16 cellular contexts compared by ENCODE assay signal in the genomic region with DNA sequence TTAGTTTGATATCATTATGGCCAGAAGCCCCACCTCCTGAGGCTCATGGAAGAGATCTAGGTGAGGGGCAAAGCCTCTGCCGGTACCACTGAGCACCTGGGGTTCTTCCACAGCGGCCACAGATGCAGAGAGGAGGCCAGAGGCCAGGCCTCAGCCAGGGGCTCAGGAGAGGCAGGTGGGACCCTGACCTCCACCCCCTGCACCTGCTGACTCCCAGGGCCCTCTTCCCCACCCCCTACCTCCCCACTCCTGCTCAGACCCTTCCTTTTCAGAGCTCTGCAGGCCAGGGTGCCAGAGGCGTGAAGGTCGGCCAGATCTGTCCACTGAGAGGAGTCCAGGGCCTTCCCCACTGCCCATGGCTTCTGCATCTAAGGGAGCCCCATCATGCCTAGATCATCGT.
DNase-seq lines count a peak whose midpoint lies in the region; ATAC-seq and TF ChIP-seq lines count a peak whose summit lies in the region.
"Had no signal": no experiment of that assay in that cellular context is flagged by ENCODE, and none has a peak within 500 bp of the region (broad histone marks: within the 10 kb centered on the region; RNA-seq: fewer than 3 reads in every experiment).

No MANE protein-coding gene starts in this region.

- TF ChIP-seq POLR2A in spleen (IDR thresholded peaks at IDR 0.05): no peak

- no peaks in the 10 kb centered on the region for H3K36me3 ChIP-seq in spleen
- H3K36me3 ChIP-seq: BE2C had no signal

- peaks cover 0 to 14% (median 8%) of the 10 kb centered on the region in 6 donors for H3K4me1 ChIP-seq in spleen
- H3K4me1 ChIP-seq: BE2C, Caco-2 had no signal

- WGBS in spleen, 5 donors: 87 to 98% (median 94%) methylated on average over 5 of the region's 5 CpGs

- no peak for ATAC-seq in GM19395 (IDR thresholded peaks at IDR 0.05; ENCODE audit: unreplicated experiment)

- DNase-seq in coronary artery (ENCODE audit: low spot score): peak; percentile 54
- DNase-seq in mesenteric fat pad (ENCODE audit: low spot score): peak; percentile 74
- peak; percentile 62 for DNase-seq in spleen
- no peak for DNase-seq in DMS 273 treated with DMSO at 0.1 percent for 48 hours (lab: John Stamatoyannopoulos, UW)
- no peak for DNase-seq in DMS153 (lab: John Stamatoyannopoulos, UW)
- DNase-seq: ACHN; BE2C; C1 segment of cervical spinal cord; Caco-2; CD4-positive, CD25-positive, alpha-beta regulatory T cell; CD8-positive, alpha-beta memory T cell; DMS79 treated with DMSO at 0.1 percent for 48 hours; GF-D8; GOT3; IMR-90 had no signal

- peaks cover 0 to 17% (median 0%) of the 10 kb centered on the region in 7 donors for H3K27me3 ChIP-seq in spleen (replicated peaks in 1 of 7)
- H3K27me3 ChIP-seq: BE2C had no signal

- intact Hi-C loops in spleen (cut with DNase I; ENCODE audit: low total_unique reads): no loop called here

- H3K9me3 ChIP-seq in spleen: peaks cover 0 to 17% (median 0%) of the 10 kb centered on the region in 8 donors
- H3K9me3 ChIP-seq: BE2C, Caco-2 had no signal

- H3K27ac ChIP-seq in coronary artery: no peak overlapping the region
- no peak overlapping the region for H3K27ac ChIP-seq in spleen

- TF ChIP-seq CTCF in coronary artery (IDR thresholded peaks at IDR 0.05) (no peak), spleen (IDR thresholded peaks at IDR 0.05 in 8 of 11, conservative IDR thresholded peaks at IDR 0.05 in 3 of 11) (no peak)

- H3K4me3 ChIP-seq in coronary artery (no peak overlapping the region), spleen (no peak overlapping the region)

Comparison
In these comparisons a context has a peak if more than half of its experiments do, and no peak if none do; other contexts are left out.
1. DNase-seq: peak in coronary artery (single experiment), mesenteric fat pad (single experiment) and spleen (single experiment); none in DMS 273 treated with DMSO at 0.1 percent for 48 hours (single experiment) and DMS153 (single experiment).